Comparison of ENCODE assay signal across 12 cellular contexts in genomic region chr1:202112864-202113689, GRCh38. TPM values are rescaled to one million over a fixed set of nuclear protein-coding genes. Genes with fewer than 3 reads are reported as not detected.
DNase-seq lines count a peak whose midpoint lies in the region; ATAC-seq, FAIRE-seq and TF ChIP-seq lines count a peak whose summit lies in the region.
"Had no signal": no experiment of that assay in that cellular context is flagged by ENCODE, and none has a peak within 500 bp of the region (broad histone marks: within the 10 kb centered on the region; RNA-seq: fewer than 3 reads in every experiment).

No MANE protein-coding gene starts in this region.

- POLR2A ChIA-PET in HepG2 (lab: Yijun Ruan, JAX): interaction anchor here (0.6 to 2.9 kb wide), 9 partner anchors 13 to 1072 kb away, joined by 3 to 18 read pairs (median 4); partner anchors contain the start of gene ELF3

- H3K36me3 ChIP-seq in KMS-11 (ENCODE audit: insufficient read depth) (no peaks in the 10 kb centered on the region), HepG2 (replicated peaks in 1 of 2; ENCODE audit: control insufficient read depth in 1 of 2, insufficient read depth in 2 of 2, low read length in 2 of 2) (no peaks in the 10 kb centered on the region), tibial artery (no peaks in the 10 kb centered on the region)
- H3K36me3 ChIP-seq: ovary had no signal

- no TSS peak for BruUV-seq in HepG2 (replicated peaks; lab: Mats Ljungman, UMichigan)

- TF ChIP-seq EP300 in HepG2 (IDR thresholded peaks at IDR 0.05; ENCODE audit: low read depth in 2 of 2, low read length in 2 of 2) (no peak), HepG2 (CRISPR knock-in tag; IDR thresholded peaks at IDR 0.05; ENCODE audit: borderline replicate concordance) (no peak)

- TF ChIP-seq POLR2A in HepG2 (IDR thresholded peaks at IDR 0.05; ENCODE audit: insufficient read depth in 1 of 2, low read depth in 2 of 2, low read length in 2 of 2): no peak

- TF ChIP-seq CTCF in KMS-11 (conservative IDR thresholded peaks at IDR 0.05; ENCODE audit: low read depth, low read length) (no peak), HepG2 (CRISPR knock-in tag; IDR thresholded peaks at IDR 0.05) (no peak), tibial artery (IDR thresholded peaks at IDR 0.05) (no peak)

- intact Hi-C loops in HepG2 (cut with micrococcal nuclease; ENCODE audit: unreplicated experiment): loop anchor here (10.0 kb wide), 1 partner anchor 218 kb away; no protein-coding TSS in a partner anchor
- intact Hi-C loops in tibial artery (cut with DNase I; ENCODE audit: low total_unique reads): no loop called here

- TF ChIP-seq RAD21 in HepG2 (CRISPR knock-in tag; IDR thresholded peaks at IDR 0.05): no peak

- H4K20me1 ChIP-seq in KMS-11 (ENCODE audit: insufficient read depth) (no peaks in the 10 kb centered on the region), HepG2 (ENCODE audit: insufficient read depth, low read length) (no peaks in the 10 kb centered on the region)

- H3K9me3 ChIP-seq in HepG2 (ENCODE audit: low read length) (no peaks in the 10 kb centered on the region), tibial artery (no peaks in the 10 kb centered on the region)
- H3K9me3 ChIP-seq: ovary had no signal

- CTCF ChIA-PET in HepG2 (lab: Yijun Ruan, JAX; ENCODE audit: low intra/inter-chr PET ratio, low total read pairs): no interaction called here

- in situ Hi-C loops in T47D (cut with HindIII; ENCODE audit: low pct_unique_long_range_greater_than_20kb, low sequenced_read_pairs) (no loop called here), HepG2 (cut with HindIII; ENCODE audit: extremely low pct_ligation_motif_present, low pct_unique_long_range_greater_than_20kb) (no loop called here)

- peak; percentile 58 for ATAC-seq in HepG2
- ATAC-seq in GM21390 (IDR thresholded peaks at IDR 0.05; ENCODE audit: unreplicated experiment): no peak
- no peak for ATAC-seq in GM19452 (IDR thresholded peaks at IDR 0.05; ENCODE audit: unreplicated experiment)
- no peak for ATAC-seq in GM18870 (IDR thresholded peaks at IDR 0.05; ENCODE audit: unreplicated experiment)
- ATAC-seq: K562; stimulated activated naive CD8-positive, alpha-beta T cell treated with anti-CD3 and anti-CD28 coated beads, Interleukin-15, Interleukin-2, amounts not matched to agents 100 U/mL and 50 U/mL, for 24 hours had no signal

- WGBS in HepG2 (ENCODE audit: low lambda C conversion rate): 4% methylated on average over 3 of the region's 5 CpGs

- peak overlapping the region; percentile 0; the same call in 1 of the 2 replicates for H2AFZ ChIP-seq in KMS-11 (ENCODE audit: low read depth)
- no peak overlapping the region for H2AFZ ChIP-seq in HepG2 (ENCODE audit: low read length)

- DNase-seq in T47D (ENCODE audit: low read depth in 1 of 2, low spot score in 1 of 2): peak; percentile 77 to 89
- no peak for DNase-seq in HepG2 (ENCODE audit: low spot score)
- DNase-seq in tibial artery: no peak
- DNase-seq: activated naive CD4-positive, alpha-beta T cell treated with anti-CD3 and anti-CD28 coated beads, Interleukin-2, amount 10 ng/mL, durations not matched to agents 7 days and 5 days; stimulated activated naive CD8-positive, alpha-beta T cell treated with anti-CD3 and anti-CD28 coated beads, Interleukin-15, Interleukin-2, amounts not matched to agents 100 U/mL and 50 U/mL, for 24 hours had no signal

- H3K27ac ChIP-seq in KMS-11: no peak overlapping the region
- no peak overlapping the region for H3K27ac ChIP-seq in HepG2 (ENCODE audit: extremely low read length, insufficient read depth, low read length)
- H3K27ac ChIP-seq in tibial artery: peak overlapping the region; percentile 22 to 40

- no peaks in the 10 kb centered on the region for H3K27me3 ChIP-seq in KMS-11 (ENCODE audit: insufficient read depth, low read depth)
- peaks cover 0 to 1% of the 10 kb centered on the region in 2 experiments; a peak in 1 of 5 replicates for H3K27me3 ChIP-seq in HepG2 (ENCODE audit: control insufficient read depth in 1 of 2, insufficient read depth in 2 of 2, low read length in 2 of 2)
- H3K27me3 ChIP-seq in tibial artery: no peaks in the 10 kb centered on the region
- H3K27me3 ChIP-seq: ovary had no signal

- H3K9ac ChIP-seq in KMS-11: no peak overlapping the region
- H3K9ac ChIP-seq in HepG2 (ENCODE audit: insufficient read depth, low read depth, low read length): no peak overlapping the region

- FAIRE-seq in HepG2 (lab: Jason Lieb, UNC): no peak
- FAIRE-seq: K562 had no signal

- H3K4me3 ChIP-seq in KMS-11 (IDR thresholded peaks at IDR 0.05; ENCODE audit: insufficient read depth, low read depth, low read length) (no peak overlapping the region), HepG2 (replicated peaks in 1 of 3; ENCODE audit: insufficient read depth in 1 of 3, low read depth in 2 of 3, low read length in 3 of 3) (no peak overlapping the region; a peak in 1 of 6 replicates), tibial artery (no peak overlapping the region)
- H3K4me3 ChIP-seq: K562, ovary had no signal

- H3K79me2 ChIP-seq in KMS-11 (ENCODE audit: insufficient read depth, low read depth) (no peaks in the 10 kb centered on the region), HepG2 (ENCODE audit: insufficient read depth, low read length) (no peaks in the 10 kb centered on the region)

- peak overlapping the region; percentile 15; the same call in 1 of the 2 replicates for H3K4me2 ChIP-seq in KMS-11
- H3K4me2 ChIP-seq in HepG2 (ENCODE audit: low read depth, low read length): peak overlapping the region; percentile 49; the same call in 1 of the 2 replicates

- H3K4me1 ChIP-seq in KMS-11 (ENCODE audit: low read depth, poor library complexity, severe bottlenecking) (peaks cover 37% of the 10 kb centered on the region), HepG2 (ENCODE audit: insufficient read depth, low read length) (peaks cover 64% of the 10 kb centered on the region), tibial artery (peaks cover 0 to 18% (median 8%) of the 10 kb centered on the region in 4 donors)

RNA-seq across cellular contexts. Expression of gene GPR37L1, which starts 9.6 kb away (rescaled TPM):
- total RNA-seq in HepG2 (2016; rRNA removed; fragmentation: Illumina TruSeq; extraction: Trizol): not detected in 2 replicates
- total RNA-seq in HepG2 (2016; cell fraction: cytosol; rRNA removed; fragmentation: Illumina TruSeq; extraction: Trizol; ENCODE audit: low read depth): not detected in 2 replicates
- total RNA-seq in HepG2 (2016; cell fraction: insoluble cytoplasmic fraction; rRNA removed; fragmentation: Illumina TruSeq; extraction: Trizol): not detected in 2 replicates
- total RNA-seq in HepG2 (2016; cell fraction: membrane; rRNA removed; fragmentation: Illumina TruSeq; extraction: Trizol): not detected in 2 replicates
- total RNA-seq in HepG2 (2016; cell fraction: nucleus; rRNA removed; fragmentation: Illumina TruSeq; extraction: Trizol): not detected in 2 replicates
- polyA plus RNA-seq in HepG2 (2011; rRNA removed): 0.12 and 0.13 TPM in 2 replicates
- polyA plus RNA-seq in HepG2 (2011; cell fraction: cytosol; rRNA removed): 0.08 and 0.09 TPM in 2 replicates
- polyA plus RNA-seq in HepG2 (2011; cell fraction: nucleus; rRNA removed): 0.19 and 0.21 TPM in 2 replicates
- 0.03 and 0.05 TPM in 2 replicates for polyA plus RNA-seq in HepG2 (2012)
- polyA plus RNA-seq in HepG2 (2016; cell fraction: cytosol; fragmentation: Illumina TruSeq; extraction: Trizol; ENCODE audit: low read depth): not detected in 2 replicates
- not detected in 2 replicates for polyA plus RNA-seq in HepG2 (2016; cell fraction: insoluble cytoplasmic fraction; fragmentation: Illumina TruSeq; extraction: Trizol; ENCODE audit: low read depth)
- not detected in 2 replicates for polyA plus RNA-seq in HepG2 (2016; cell fraction: membrane; fragmentation: Illumina TruSeq; extraction: Trizol; ENCODE audit: low read depth)
- not detected in 2 replicates for polyA plus RNA-seq in HepG2 (2016; cell fraction: nucleus; fragmentation: Illumina TruSeq; extraction: Trizol; ENCODE audit: insufficient read depth, low read depth)
- polyA minus RNA-seq in HepG2 (2011; rRNA and poly(A)+ RNA removed; ENCODE audit: low replicate concordance): 0.20 and 0.21 TPM in 2 replicates
- polyA minus RNA-seq in HepG2 (2011; cell fraction: cytosol; rRNA and poly(A)+ RNA removed): not detected in 2 replicates
- polyA minus RNA-seq in HepG2 (2011; cell fraction: nucleus; rRNA and poly(A)+ RNA removed): 0.12 TPM in 1 of 2 replicates, not detected in the other
- total RNA-seq: K562, SK-MEL-5 had no signal
- polyA plus RNA-seq: K562 had no signal

RNA-seq across cellular contexts. Expression of gene ARL8A, which starts 31.5 kb away (rescaled TPM):
- total RNA-seq in HepG2 (2016; rRNA removed; fragmentation: Illumina TruSeq; extraction: Trizol): 2.2 and 2.7 TPM in 2 replicates
- total RNA-seq in HepG2 (2016; cell fraction: cytosol; rRNA removed; fragmentation: Illumina TruSeq; extraction: Trizol; ENCODE audit: low read depth): 1.4 and 1.7 TPM in 2 replicates
- total RNA-seq in HepG2 (2016; cell fraction: insoluble cytoplasmic fraction; rRNA removed; fragmentation: Illumina TruSeq; extraction: Trizol): 2.3 and 3.0 TPM in 2 replicates
- 2.9 and 3.5 TPM in 2 replicates for total RNA-seq in HepG2 (2016; cell fraction: membrane; rRNA removed; fragmentation: Illumina TruSeq; extraction: Trizol)
- 1.8 and 1.9 TPM in 2 replicates for total RNA-seq in HepG2 (2016; cell fraction: nucleus; rRNA removed; fragmentation: Illumina TruSeq; extraction: Trizol)
- polyA plus RNA-seq in HepG2 (2011; rRNA removed): 18.8 and 23.4 TPM in 2 replicates
- 16.2 and 20.4 TPM in 2 replicates for polyA plus RNA-seq in HepG2 (2011; cell fraction: cytosol; rRNA removed)
- 14.8 and 15.5 TPM in 2 replicates for polyA plus RNA-seq in HepG2 (2011; cell fraction: nucleus; rRNA removed)
- polyA plus RNA-seq in HepG2 (2012): 3.9 and 8.1 TPM in 2 replicates
- 1.6 and 2.1 TPM in 2 replicates for polyA plus RNA-seq in HepG2 (2016; cell fraction: cytosol; fragmentation: Illumina TruSeq; extraction: Trizol; ENCODE audit: low read depth)
- polyA plus RNA-seq in HepG2 (2016; cell fraction: insoluble cytoplasmic fraction; fragmentation: Illumina TruSeq; extraction: Trizol; ENCODE audit: low read depth): 2.6 and 2.8 TPM in 2 replicates
- 1.9 and 2.2 TPM in 2 replicates for polyA plus RNA-seq in HepG2 (2016; cell fraction: membrane; fragmentation: Illumina TruSeq; extraction: Trizol; ENCODE audit: low read depth)
- 4.0 and 9.1 TPM in 2 replicates for polyA plus RNA-seq in HepG2 (2016; cell fraction: nucleus; fragmentation: Illumina TruSeq; extraction: Trizol; ENCODE audit: insufficient read depth, low read depth)
- polyA minus RNA-seq in HepG2 (2011; rRNA and poly(A)+ RNA removed; ENCODE audit: low replicate concordance): 7.2 and 18.3 TPM in 2 replicates
- 10.6 and 11.2 TPM in 2 replicates for polyA minus RNA-seq in HepG2 (2011; cell fraction: cytosol; rRNA and poly(A)+ RNA removed)
- 5.2 and 6.1 TPM in 2 replicates for polyA minus RNA-seq in HepG2 (2011; cell fraction: nucleus; rRNA and poly(A)+ RNA removed)

RNA-seq across cellular contexts. Expression of gene PTPN7, which starts 47.3 kb away (rescaled TPM):
- not detected in 2 replicates for total RNA-seq in HepG2 (2016; rRNA removed; fragmentation: Illumina TruSeq; extraction: Trizol)
- 0.18 TPM in 1 of 2 replicates, not detected in the other for total RNA-seq in HepG2 (2016; cell fraction: cytosol; rRNA removed; fragmentation: Illumina TruSeq; extraction: Trizol; ENCODE audit: low read depth)
- total RNA-seq in HepG2 (2016; cell fraction: insoluble cytoplasmic fraction; rRNA removed; fragmentation: Illumina TruSeq; extraction: Trizol): not detected in 2 replicates
- total RNA-seq in HepG2 (2016; cell fraction: membrane; rRNA removed; fragmentation: Illumina TruSeq; extraction: Trizol): not detected in 2 replicates
- total RNA-seq in HepG2 (2016; cell fraction: nucleus; rRNA removed; fragmentation: Illumina TruSeq; extraction: Trizol): not detected in 2 replicates
- polyA plus RNA-seq in HepG2 (2011; rRNA removed): 0.05 TPM in 1 of 2 replicates, not detected in the other
- 0.12 and 0.15 TPM in 2 replicates for polyA plus RNA-seq in HepG2 (2011; cell fraction: cytosol; rRNA removed)
- 0.05 TPM in 1 of 2 replicates, not detected in the other for polyA plus RNA-seq in HepG2 (2011; cell fraction: nucleus; rRNA removed)
- polyA plus RNA-seq in HepG2 (2012): not detected in 2 replicates
- 0.06 and 0.08 TPM in 2 replicates for polyA plus RNA-seq in HepG2 (2016; cell fraction: cytosol; fragmentation: Illumina TruSeq; extraction: Trizol; ENCODE audit: low read depth)
- not detected in 2 replicates for polyA plus RNA-seq in HepG2 (2016; cell fraction: insoluble cytoplasmic fraction; fragmentation: Illumina TruSeq; extraction: Trizol; ENCODE audit: low read depth)
- not detected in 2 replicates for polyA plus RNA-seq in HepG2 (2016; cell fraction: membrane; fragmentation: Illumina TruSeq; extraction: Trizol; ENCODE audit: low read depth)
- polyA plus RNA-seq in HepG2 (2016; cell fraction: nucleus; fragmentation: Illumina TruSeq; extraction: Trizol; ENCODE audit: insufficient read depth, low read depth): not detected in 2 replicates
- polyA minus RNA-seq in HepG2 (2011; rRNA and poly(A)+ RNA removed; ENCODE audit: low replicate concordance): 0.12 and 1.5 TPM in 2 replicates
- polyA minus RNA-seq in HepG2 (2011; cell fraction: cytosol; rRNA and poly(A)+ RNA removed): not detected in 2 replicates
- polyA minus RNA-seq in HepG2 (2011; cell fraction: nucleus; rRNA and poly(A)+ RNA removed): not detected in 2 replicates
- total RNA-seq: SK-MEL-5 had no signal

Comparison
In these comparisons a context has a peak if more than half of its experiments do, and no peak if none do; other contexts are left out.
1. H3K27ac ChIP-seq: peak in tibial artery (2 of 2); none in KMS-11 (single experiment) and HepG2 (single experiment).
2. DNase-seq: peak in T47D (2 of 2); none in HepG2 (single experiment) and tibial artery (0 of 2).